8 cellular contexts compared by ENCODE assay signal in genomic region chr22:23862103-23862502, GRCh38. TPM values are rescaled to one million over a fixed set of nuclear protein-coding genes. Genes with fewer than 3 reads are reported as not detected.
DNase-seq lines count a peak whose midpoint lies in the region; ATAC-seq and TF ChIP-seq lines count a peak whose summit lies in the region.

No MANE protein-coding gene starts in this region.

- TF ChIP-seq CTCF in Peyer's patch (IDR thresholded peaks at IDR 0.05): peak in 4 of 6 experiments; percentile 30 to 45 (median 34)
- TF ChIP-seq CTCF in prostate gland (IDR thresholded peaks at IDR 0.05): peak in 3 of 4 experiments; percentile 31 to 69 (median 33)

- H3K36me3 ChIP-seq in Peyer's patch (no peaks in the 10 kb centered on the region), prostate gland (no peaks in the 10 kb centered on the region)

- intact Hi-C loops in prostate gland (cut with DNase I) (no loop called here), left colon (cut with DNase I, micrococcal nuclease) (no loop called here)

- 79% methylated on average over 3 of the region's 3 CpGs for WGBS in prostate gland

- H3K4me1 ChIP-seq in Peyer's patch: peaks cover 0 to 8% (median 2%) of the 10 kb centered on the region in 4 donors
- H3K4me1 ChIP-seq in prostate gland (replicated peaks): no peaks in the 10 kb centered on the region

- H3K4me3 ChIP-seq in Peyer's patch (no peak overlapping the region), prostate gland (no peak overlapping the region)

- TF ChIP-seq POLR2A in Peyer's patch (IDR thresholded peaks at IDR 0.05) (no peak), prostate gland (IDR thresholded peaks at IDR 0.05) (no peak)

- ATAC-seq in GM19023 (IDR thresholded peaks at IDR 0.05; ENCODE audit: unreplicated experiment) (no peak), left colon (no peak)

- H3K9me3 ChIP-seq in Peyer's patch (no peaks in the 10 kb centered on the region), prostate gland (no peaks in the 10 kb centered on the region)

- H3K27ac ChIP-seq in Peyer's patch (no peak overlapping the region), prostate gland (no peak overlapping the region)

- DNase-seq in NK-92 treated with Interleukin-12 subunit alpha and Interleukin-12 subunit beta, amount 100 ng/mL, for 24 hours (lab: John Stamatoyannopoulos, UW): peak; percentile 21
- DNase-seq in NK-92 (lab: John Stamatoyannopoulos, UW; ENCODE audit: unreplicated experiment): no peak
- peak; percentile 67 for DNase-seq in HuH-7.5 (ENCODE audit: low spot score)
- no peak for DNase-seq in Peyer's patch
- peak; percentile 46 to 70 for DNase-seq in dermis microvascular lymphatic vessel endothelial cell (ENCODE audit: low read depth in 2 of 2)
- peak; percentile 27 for DNase-seq in prostate gland (ENCODE audit: low spot score)
- DNase-seq in left colon: no peak

- H3K27me3 ChIP-seq in Peyer's patch (no peaks in the 10 kb centered on the region), prostate gland (replicated peaks; ENCODE audit: insufficient read depth) (no peaks in the 10 kb centered on the region)

RNA-seq across cellular contexts. Expression of gene SLC2A11, which starts 4.4 kb away (rescaled TPM):
- total RNA-seq in Peyer's patch: 10 to 100 TPM in 3 of 4 donors, 1 to 10 TPM in 1; 8.3 to 16.0 (median 14.8) TPM
- 4.6 and 5.3 TPM in 2 replicates for total RNA-seq in dermis microvascular lymphatic vessel endothelial cell
- total RNA-seq in prostate gland: 10 to 100 TPM; 15.1 to 27.0 TPM
- total RNA-seq in left colon: 10 to 100 TPM in 1 of 2 donors, 1 to 10 TPM in 1; 9.8 to 13.7 TPM

RNA-seq across cellular contexts. Expression of gene DERL3, which starts 23.3 kb away (rescaled TPM):
- 10 to 100 TPM in 1 of 4 donors, 1 to 10 TPM in 3; 1.1 to 17.3 (median 3.4) TPM for total RNA-seq in Peyer's patch
- total RNA-seq in dermis microvascular lymphatic vessel endothelial cell: 0.76 and 1.2 TPM in 2 replicates
- 1 to 10 TPM in 1 of 2 donors, not detected in 1; 6.9 TPM for total RNA-seq in prostate gland
- total RNA-seq in left colon: 10 to 100 TPM in 1 of 2 donors, 1 to 10 TPM in 1; 7.7 to 26.6 TPM

RNA-seq across cellular contexts. Expression of gene MIF, which starts 32.1 kb away (rescaled TPM):
- total RNA-seq in Peyer's patch (100 to 1,000 TPM in 3 of 4 donors, 10 to 100 TPM in 1; 97.9 to 206 (median 151) TPM), dermis microvascular lymphatic vessel endothelial cell (256 and 348 TPM in 2 replicates), prostate gland (100 to 1,000 TPM; 501 to 587 TPM), left colon (100 to 1,000 TPM; 215 to 286 TPM)

Comparison
In these comparisons a context has a peak if more than half of its experiments do, and no peak if none do; other contexts are left out.
1. DNase-seq: peak in NK-92 treated with Interleukin-12 subunit alpha and Interleukin-12 subunit beta, amount 100 ng/mL, for 24 hours (single experiment), HuH-7.5 (single experiment), dermis microvascular lymphatic vessel endothelial cell (2 of 2) and prostate gland (single experiment); none in NK-92 (single experiment), Peyer's patch (0 of 3) and left colon (0 of 2).